ENCODE assay signal across 1 cellular context in genomic region chr1:109099871-109100757, GRCh38.
TF ChIP-seq lines count a peak whose summit lies in the region.

No MANE protein-coding gene starts in this region.

TF ChIP-seq in K562, 482 proteins besides CTCF, POLR2A, EP300 and RAD21 (continues in another document):
- TF ChIP-seq SIRT6 (IDR thresholded peaks at IDR 0.05; ENCODE audit: low read depth, low read length): no peak
- TF ChIP-seq TAL1 (IDR thresholded peaks at IDR 0.05): peak; percentile 38; the same call in 1 of the 2 replicates
- peak; percentile 90 for TF ChIP-seq GTF2F1 (IDR thresholded peaks at IDR 0.05; ENCODE audit: low read depth, low read length)
- peak; percentile 14 for TF ChIP-seq MXD1 (CRISPR knock-in tag; IDR thresholded peaks at IDR 0.05; ENCODE audit: borderline replicate concordance, poor library complexity, severe bottlenecking)
- 0 out of 2 replicates have a peak, but pooled peaks have one; percentile 80 for TF ChIP-seq SRSF1 (IDR thresholded peaks at IDR 0.05; ENCODE audit: low read depth, low read length)
- TF ChIP-seq ZNF668 (CRISPR knock-in tag; IDR thresholded peaks at IDR 0.05): no peak
- no peak for TF ChIP-seq CCAR2 (IDR thresholded peaks at IDR 0.05; ENCODE audit: low read depth, low read length)
- peak; percentile 98 for TF ChIP-seq MYC (IDR thresholded peaks at IDR 0.05; ENCODE audit: low read depth, low read length)
- TF ChIP-seq MYC (CRISPR knock-in tag; IDR thresholded peaks at IDR 0.05; ENCODE audit: borderline replicate concordance, low read depth): peak; percentile 99
- peak; percentile 94 for TF ChIP-seq ZNF740 (CRISPR knock-in tag; IDR thresholded peaks at IDR 0.05)
- TF ChIP-seq ZNF740 (tag; IDR thresholded peaks at IDR 0.05): peak in 1 of 2 experiments; percentile 94; a peak in 2 of 4 replicates
- TF ChIP-seq BRF2 (IDR thresholded peaks at IDR 0.05; ENCODE audit: borderline replicate concordance, insufficient read depth, insufficient read length): no peak
- TF ChIP-seq PRDM10 (IDR thresholded peaks at IDR 0.05; ENCODE audit: partially characterized antibody): peak; percentile 92
- TF ChIP-seq SMARCB1 (IDR thresholded peaks at IDR 0.05; ENCODE audit: insufficient read length, low read depth): no peak
- no peak for TF ChIP-seq ZNF274 (IDR thresholded peaks at IDR 0.05; ENCODE audit: borderline replicate concordance, low read depth, low read length)
- TF ChIP-seq ZNF318 (IDR thresholded peaks at IDR 0.05; ENCODE audit: borderline replicate concordance in 1 of 2, low read depth in 1 of 2): peak in 1 of 2 experiments; percentile 80; a peak in 2 of 4 replicates
- TF ChIP-seq LARP7 (IDR thresholded peaks at IDR 0.05): no peak
- TF ChIP-seq POU5F1 (IDR thresholded peaks at IDR 0.05; ENCODE audit: borderline replicate concordance, low read depth, low read length, partially characterized antibody): no peak
- no peak for TF ChIP-seq U2AF2 (optimal IDR thresholded peaks at IDR 0.05; ENCODE audit: low read depth, low read length)
- peak; percentile 45; the same call in 1 of the 2 replicates for TF ChIP-seq ZNF444 (CRISPR knock-in tag; IDR thresholded peaks at IDR 0.05)
- no peak for TF ChIP-seq TSHZ1 (CRISPR knock-in tag; IDR thresholded peaks at IDR 0.05)
- TF ChIP-seq ZMIZ1 (IDR thresholded peaks at IDR 0.05; ENCODE audit: low read depth in 2 of 2, low read length in 2 of 2): peak in 1 of 2 experiments; percentile 87; a peak in 2 of 4 replicates
- peak; percentile 87 for TF ChIP-seq CCNT2 (IDR thresholded peaks at IDR 0.05; ENCODE audit: borderline replicate concordance, extremely low read depth, insufficient read length, low read depth, low read length)
- no peak for TF ChIP-seq IRF2 (CRISPR knock-in tag; IDR thresholded peaks at IDR 0.05)
- TF ChIP-seq HMGXB4 (CRISPR knock-in tag; IDR thresholded peaks at IDR 0.05): peak; percentile 38; the same call in 1 of the 2 replicates
- TF ChIP-seq ZNF146 (CRISPR knock-in tag; IDR thresholded peaks at IDR 0.05; ENCODE audit: unreplicated experiment): peak; percentile 35
- peak; percentile 83; the same call in 1 of the 2 replicates for TF ChIP-seq RBM14 (IDR thresholded peaks at IDR 0.05; ENCODE audit: borderline replicate concordance, insufficient read depth, low read depth, low read length)
- TF ChIP-seq MYNN (IDR thresholded peaks at IDR 0.05): peak; percentile 95
- no peak for TF ChIP-seq MYNN (CRISPR knock-in tag; IDR thresholded peaks at IDR 0.05)
- TF ChIP-seq SRF (CRISPR knock-in tag; IDR thresholded peaks at IDR 0.05): peak; percentile 58 to 87
- no peak for TF ChIP-seq EZH2 (IDR thresholded peaks at IDR 0.05; ENCODE audit: borderline replicate concordance, low read depth, low read length)
- peak; percentile 93 for TF ChIP-seq ZFPM2 (CRISPR knock-in tag; IDR thresholded peaks at IDR 0.05)
